In the genomic region with DNA sequence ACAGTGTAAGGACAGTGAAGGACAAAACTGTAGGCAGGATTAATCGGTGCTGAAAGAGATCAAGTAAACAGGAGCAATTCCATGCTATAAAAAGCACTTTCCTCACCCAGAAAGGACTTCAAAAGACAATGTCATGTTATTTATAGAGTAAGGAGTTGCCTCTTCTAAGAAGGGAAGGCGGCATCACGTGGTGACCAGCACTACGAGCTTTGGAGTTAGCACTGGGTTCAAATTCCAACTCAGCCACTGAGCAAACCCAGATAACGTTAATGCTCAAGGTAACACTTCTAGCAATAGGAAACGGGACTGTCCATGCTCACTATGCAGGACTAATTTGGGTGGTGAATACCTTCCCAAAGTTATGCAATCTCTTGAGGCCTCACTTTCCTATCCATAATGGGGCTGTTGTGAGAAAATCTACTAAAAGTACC, we compare ENCODE assay signal across 1 cellular context.
TF ChIP-seq lines count a peak whose summit lies in the region.

No MANE protein-coding gene starts in this region.

TF ChIP-seq in HepG2, 621 proteins besides CTCF, POLR2A, EP300 and RAD21 (continued from another document and continues in another):
- TF ChIP-seq KDM6A (CRISPR knock-in tag; IDR thresholded peaks at IDR 0.05; ENCODE audit: low read depth) (peak; percentile 74), SNAPC2 (CRISPR knock-in tag; IDR thresholded peaks at IDR 0.05) (no peak), RBAK (CRISPR knock-in tag; IDR thresholded peaks at IDR 0.05) (no peak), HMG20B (CRISPR knock-in tag; conservative IDR thresholded peaks at IDR 0.05) (peak; percentile 67; the same call in 1 of the 2 replicates), ZNF616 (CRISPR knock-in tag; IDR thresholded peaks at IDR 0.05; ENCODE audit: low read depth) (no peak), ZNF235 (CRISPR knock-in tag; IDR thresholded peaks at IDR 0.05; ENCODE audit: borderline replicate concordance) (peak; percentile 64; the same call in 1 of the 2 replicates), HOXD1 (CRISPR knock-in tag; IDR thresholded peaks at IDR 0.05) (no peak), SMARCC2 (IDR thresholded peaks at IDR 0.05) (no peak), NCOA2 (CRISPR knock-in tag; IDR thresholded peaks at IDR 0.05) (peak; percentile 87), ZNF331 (CRISPR knock-in tag; IDR thresholded peaks at IDR 0.05) (peak; percentile 73; the same call in 1 of the 2 replicates), ZNF264 (CRISPR knock-in tag; IDR thresholded peaks at IDR 0.05) (no peak), RBFOX2 (IDR thresholded peaks at IDR 0.05; ENCODE audit: low read depth, low read length) (peak; percentile 62), ZNF432 (CRISPR knock-in tag; IDR thresholded peaks at IDR 0.05; ENCODE audit: borderline replicate concordance) (no peak), ZNF724P (CRISPR knock-in tag; IDR thresholded peaks at IDR 0.05; ENCODE audit: borderline replicate concordance) (no peak), HOXA5 (CRISPR knock-in tag; IDR thresholded peaks at IDR 0.05) (peak; percentile 53; the same call in 1 of the 2 replicates), ZNF747 (CRISPR knock-in tag; IDR thresholded peaks at IDR 0.05; ENCODE audit: borderline replicate concordance) (peak; percentile 33; the same call in 1 of the 2 replicates), PPARG (CRISPR knock-in tag; conservative IDR thresholded peaks at IDR 0.05) (peak; percentile 55; the same call in 1 of the 2 replicates), KAT7 (CRISPR knock-in tag; IDR thresholded peaks at IDR 0.05; ENCODE audit: borderline replicate concordance) (peak; percentile 62; the same call in 1 of the 2 replicates), CCAR2 (optimal IDR thresholded peaks at IDR 0.05; ENCODE audit: low read depth, low read length) (no peak), ZBTB7A (CRISPR knock-in tag; IDR thresholded peaks at IDR 0.05) (no peak), TEAD3 (CRISPR knock-in tag; optimal IDR thresholded peaks at IDR 0.05; ENCODE audit: borderline replicate concordance) (peak; percentile 92), ATF7 (IDR thresholded peaks at IDR 0.05) (no peak), ATF7 (CRISPR knock-in tag; IDR thresholded peaks at IDR 0.05) (no peak), ZNF572 (CRISPR knock-in tag; IDR thresholded peaks at IDR 0.05) (no peak), NFYC (CRISPR knock-in tag; IDR thresholded peaks at IDR 0.05) (no peak; the same call in none of the 2 replicates), HOXA7 (CRISPR knock-in tag; IDR thresholded peaks at IDR 0.05) (no peak), MYC (CRISPR knock-in tag; IDR thresholded peaks at IDR 0.05; ENCODE audit: borderline replicate concordance) (peak; percentile 75), ZNF546 (CRISPR knock-in tag; conservative IDR thresholded peaks at IDR 0.05) (no peak), KDM4B (CRISPR knock-in tag; IDR thresholded peaks at IDR 0.05) (0 out of 2 replicates have a peak, but pooled peaks have one; percentile 49), PCBP1 (IDR thresholded peaks at IDR 0.05; ENCODE audit: borderline replicate concordance, low read depth, low read length) (no peak), SNRNP70 (IDR thresholded peaks at IDR 0.05; ENCODE audit: low read depth, low read length) (no peak), ZNF598 (CRISPR knock-in tag; IDR thresholded peaks at IDR 0.05; ENCODE audit: borderline replicate concordance) (no peak), ZNF615 (CRISPR knock-in tag; IDR thresholded peaks at IDR 0.05; ENCODE audit: borderline replicate concordance) (0 out of 2 replicates have a peak, but pooled peaks have one; percentile 46), ZNF792 (CRISPR knock-in tag; IDR thresholded peaks at IDR 0.05) (no peak; the same call in 1 of the 2 replicates), ZSCAN22 (CRISPR knock-in tag; IDR thresholded peaks at IDR 0.05) (no peak), NCOR1 (IDR thresholded peaks at IDR 0.05; ENCODE audit: borderline replicate concordance, low read length) (peak; percentile 96), ERF (CRISPR knock-in tag; IDR thresholded peaks at IDR 0.05) (0 out of 2 replicates have a peak, but pooled peaks have one; percentile 34)
- TF ChIP-seq, protein P1, sequence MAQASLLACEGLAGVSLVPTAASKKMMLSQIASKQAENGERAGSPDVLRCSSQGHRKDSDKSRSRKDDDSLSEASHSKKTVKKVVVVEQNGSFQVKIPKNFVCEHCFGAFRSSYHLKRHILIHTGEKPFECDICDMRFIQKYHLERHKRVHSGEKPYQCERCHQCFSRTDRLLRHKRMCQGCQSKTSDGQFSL (CRISPR knock-in tag; IDR thresholded peaks at IDR 0.05): no peak
- TF ChIP-seq, protein P2, sequence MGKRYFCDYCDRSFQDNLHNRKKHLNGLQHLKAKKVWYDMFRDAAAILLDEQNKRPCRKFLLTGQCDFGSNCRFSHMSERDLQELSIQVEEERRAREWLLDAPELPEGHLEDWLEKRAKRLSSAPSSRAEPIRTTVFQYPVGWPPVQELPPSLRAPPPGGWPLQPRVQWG (CRISPR knock-in tag; IDR thresholded peaks at IDR 0.05; ENCODE audit: borderline replicate concordance, low read depth): no peak
- TF ChIP-seq, protein P3, sequence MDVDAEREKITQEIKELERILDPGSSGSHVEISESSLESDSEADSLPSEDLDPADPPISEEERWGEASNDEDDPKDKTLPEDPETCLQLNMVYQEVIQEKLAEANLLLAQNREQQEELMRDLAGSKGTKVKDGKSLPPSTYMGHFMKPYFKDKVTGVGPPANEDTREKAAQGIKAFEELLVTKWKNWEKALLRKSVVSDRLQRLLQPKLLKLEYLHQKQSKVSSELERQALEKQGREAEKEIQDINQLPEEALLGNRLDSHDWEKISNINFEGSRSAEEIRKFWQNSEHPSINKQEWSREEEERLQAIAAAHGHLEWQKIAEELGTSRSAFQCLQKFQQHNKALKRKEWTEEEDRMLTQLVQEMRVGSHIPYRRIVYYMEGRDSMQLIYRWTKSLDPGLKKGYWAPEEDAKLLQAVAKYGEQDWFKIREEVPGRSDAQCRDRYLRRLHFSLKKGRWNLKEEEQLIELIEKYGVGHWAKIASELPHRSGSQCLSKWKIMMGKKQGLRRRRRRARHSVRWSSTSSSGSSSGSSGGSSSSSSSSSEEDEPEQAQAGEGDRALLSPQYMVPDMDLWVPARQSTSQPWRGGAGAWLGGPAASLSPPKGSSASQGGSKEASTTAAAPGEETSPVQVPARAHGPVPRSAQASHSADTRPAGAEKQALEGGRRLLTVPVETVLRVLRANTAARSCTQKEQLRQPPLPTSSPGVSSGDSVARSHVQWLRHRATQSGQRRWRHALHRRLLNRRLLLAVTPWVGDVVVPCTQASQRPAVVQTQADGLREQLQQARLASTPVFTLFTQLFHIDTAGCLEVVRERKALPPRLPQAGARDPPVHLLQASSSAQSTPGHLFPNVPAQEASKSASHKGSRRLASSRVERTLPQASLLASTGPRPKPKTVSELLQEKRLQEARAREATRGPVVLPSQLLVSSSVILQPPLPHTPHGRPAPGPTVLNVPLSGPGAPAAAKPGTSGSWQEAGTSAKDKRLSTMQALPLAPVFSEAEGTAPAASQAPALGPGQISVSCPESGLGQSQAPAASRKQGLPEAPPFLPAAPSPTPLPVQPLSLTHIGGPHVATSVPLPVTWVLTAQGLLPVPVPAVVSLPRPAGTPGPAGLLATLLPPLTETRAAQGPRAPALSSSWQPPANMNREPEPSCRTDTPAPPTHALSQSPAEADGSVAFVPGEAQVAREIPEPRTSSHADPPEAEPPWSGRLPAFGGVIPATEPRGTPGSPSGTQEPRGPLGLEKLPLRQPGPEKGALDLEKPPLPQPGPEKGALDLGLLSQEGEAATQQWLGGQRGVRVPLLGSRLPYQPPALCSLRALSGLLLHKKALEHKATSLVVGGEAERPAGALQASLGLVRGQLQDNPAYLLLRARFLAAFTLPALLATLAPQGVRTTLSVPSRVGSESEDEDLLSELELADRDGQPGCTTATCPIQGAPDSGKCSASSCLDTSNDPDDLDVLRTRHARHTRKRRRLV (CRISPR knock-in tag; IDR thresholded peaks at IDR 0.05): peak; percentile 75; the same call in 1 of the 2 replicates
- TF ChIP-seq, protein P4, sequence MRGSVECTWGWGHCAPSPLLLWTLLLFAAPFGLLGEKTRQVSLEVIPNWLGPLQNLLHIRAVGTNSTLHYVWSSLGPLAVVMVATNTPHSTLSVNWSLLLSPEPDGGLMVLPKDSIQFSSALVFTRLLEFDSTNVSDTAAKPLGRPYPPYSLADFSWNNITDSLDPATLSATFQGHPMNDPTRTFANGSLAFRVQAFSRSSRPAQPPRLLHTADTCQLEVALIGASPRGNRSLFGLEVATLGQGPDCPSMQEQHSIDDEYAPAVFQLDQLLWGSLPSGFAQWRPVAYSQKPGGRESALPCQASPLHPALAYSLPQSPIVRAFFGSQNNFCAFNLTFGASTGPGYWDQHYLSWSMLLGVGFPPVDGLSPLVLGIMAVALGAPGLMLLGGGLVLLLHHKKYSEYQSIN (CRISPR knock-in tag; IDR thresholded peaks at IDR 0.05; ENCODE audit: borderline replicate concordance): no peak
- TF ChIP-seq, protein P5, sequence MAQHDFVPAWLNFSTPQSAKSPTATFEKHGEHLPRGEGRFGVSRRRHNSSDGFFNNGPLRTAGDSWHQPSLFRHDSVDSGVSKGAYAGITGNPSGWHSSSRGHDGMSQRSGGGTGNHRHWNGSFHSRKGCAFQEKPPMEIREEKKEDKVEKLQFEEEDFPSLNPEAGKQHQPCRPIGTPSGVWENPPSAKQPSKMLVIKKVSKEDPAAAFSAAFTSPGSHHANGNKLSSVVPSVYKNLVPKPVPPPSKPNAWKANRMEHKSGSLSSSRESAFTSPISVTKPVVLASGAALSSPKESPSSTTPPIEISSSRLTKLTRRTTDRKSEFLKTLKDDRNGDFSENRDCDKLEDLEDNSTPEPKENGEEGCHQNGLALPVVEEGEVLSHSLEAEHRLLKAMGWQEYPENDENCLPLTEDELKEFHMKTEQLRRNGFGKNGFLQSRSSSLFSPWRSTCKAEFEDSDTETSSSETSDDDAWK (CRISPR knock-in tag; IDR thresholded peaks at IDR 0.05): no peak
- TF ChIP-seq, protein P6, sequence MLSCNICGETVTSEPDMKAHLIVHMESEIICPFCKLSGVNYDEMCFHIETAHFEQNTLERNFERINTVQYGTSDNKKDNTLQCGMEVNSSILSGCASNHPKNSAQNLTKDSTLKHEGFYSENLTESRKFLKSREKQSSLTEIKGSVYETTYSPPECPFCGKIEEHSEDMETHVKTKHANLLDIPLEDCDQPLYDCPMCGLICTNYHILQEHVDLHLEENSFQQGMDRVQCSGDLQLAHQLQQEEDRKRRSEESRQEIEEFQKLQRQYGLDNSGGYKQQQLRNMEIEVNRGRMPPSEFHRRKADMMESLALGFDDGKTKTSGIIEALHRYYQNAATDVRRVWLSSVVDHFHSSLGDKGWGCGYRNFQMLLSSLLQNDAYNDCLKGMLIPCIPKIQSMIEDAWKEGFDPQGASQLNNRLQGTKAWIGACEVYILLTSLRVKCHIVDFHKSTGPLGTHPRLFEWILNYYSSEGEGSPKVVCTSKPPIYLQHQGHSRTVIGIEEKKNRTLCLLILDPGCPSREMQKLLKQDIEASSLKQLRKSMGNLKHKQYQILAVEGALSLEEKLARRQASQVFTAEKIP (CRISPR knock-in tag; IDR thresholded peaks at IDR 0.05; ENCODE audit: borderline replicate concordance): no peak
- TF ChIP-seq, protein P7, sequence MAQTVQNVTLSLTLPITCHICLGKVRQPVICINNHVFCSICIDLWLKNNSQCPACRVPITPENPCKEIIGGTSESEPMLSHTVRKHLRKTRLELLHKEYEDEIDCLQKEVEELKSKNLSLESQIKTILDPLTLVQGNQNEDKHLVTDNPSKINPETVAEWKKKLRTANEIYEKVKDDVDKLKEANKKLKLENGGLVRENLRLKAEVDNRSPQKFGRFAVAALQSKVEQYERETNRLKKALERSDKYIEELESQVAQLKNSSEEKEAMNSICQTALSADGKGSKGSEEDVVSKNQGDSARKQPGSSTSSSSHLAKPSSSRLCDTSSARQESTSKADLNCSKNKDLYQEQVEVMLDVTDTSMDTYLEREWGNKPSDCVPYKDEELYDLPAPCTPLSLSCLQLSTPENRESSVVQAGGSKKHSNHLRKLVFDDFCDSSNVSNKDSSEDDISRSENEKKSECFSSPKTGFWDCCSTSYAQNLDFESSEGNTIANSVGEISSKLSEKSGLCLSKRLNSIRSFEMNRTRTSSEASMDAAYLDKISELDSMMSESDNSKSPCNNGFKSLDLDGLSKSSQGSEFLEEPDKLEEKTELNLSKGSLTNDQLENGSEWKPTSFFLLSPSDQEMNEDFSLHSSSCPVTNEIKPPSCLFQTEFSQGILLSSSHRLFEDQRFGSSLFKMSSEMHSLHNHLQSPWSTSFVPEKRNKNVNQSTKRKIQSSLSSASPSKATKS (CRISPR knock-in tag; IDR thresholded peaks at IDR 0.05): peak; percentile 88
- TF ChIP-seq, protein P8, sequence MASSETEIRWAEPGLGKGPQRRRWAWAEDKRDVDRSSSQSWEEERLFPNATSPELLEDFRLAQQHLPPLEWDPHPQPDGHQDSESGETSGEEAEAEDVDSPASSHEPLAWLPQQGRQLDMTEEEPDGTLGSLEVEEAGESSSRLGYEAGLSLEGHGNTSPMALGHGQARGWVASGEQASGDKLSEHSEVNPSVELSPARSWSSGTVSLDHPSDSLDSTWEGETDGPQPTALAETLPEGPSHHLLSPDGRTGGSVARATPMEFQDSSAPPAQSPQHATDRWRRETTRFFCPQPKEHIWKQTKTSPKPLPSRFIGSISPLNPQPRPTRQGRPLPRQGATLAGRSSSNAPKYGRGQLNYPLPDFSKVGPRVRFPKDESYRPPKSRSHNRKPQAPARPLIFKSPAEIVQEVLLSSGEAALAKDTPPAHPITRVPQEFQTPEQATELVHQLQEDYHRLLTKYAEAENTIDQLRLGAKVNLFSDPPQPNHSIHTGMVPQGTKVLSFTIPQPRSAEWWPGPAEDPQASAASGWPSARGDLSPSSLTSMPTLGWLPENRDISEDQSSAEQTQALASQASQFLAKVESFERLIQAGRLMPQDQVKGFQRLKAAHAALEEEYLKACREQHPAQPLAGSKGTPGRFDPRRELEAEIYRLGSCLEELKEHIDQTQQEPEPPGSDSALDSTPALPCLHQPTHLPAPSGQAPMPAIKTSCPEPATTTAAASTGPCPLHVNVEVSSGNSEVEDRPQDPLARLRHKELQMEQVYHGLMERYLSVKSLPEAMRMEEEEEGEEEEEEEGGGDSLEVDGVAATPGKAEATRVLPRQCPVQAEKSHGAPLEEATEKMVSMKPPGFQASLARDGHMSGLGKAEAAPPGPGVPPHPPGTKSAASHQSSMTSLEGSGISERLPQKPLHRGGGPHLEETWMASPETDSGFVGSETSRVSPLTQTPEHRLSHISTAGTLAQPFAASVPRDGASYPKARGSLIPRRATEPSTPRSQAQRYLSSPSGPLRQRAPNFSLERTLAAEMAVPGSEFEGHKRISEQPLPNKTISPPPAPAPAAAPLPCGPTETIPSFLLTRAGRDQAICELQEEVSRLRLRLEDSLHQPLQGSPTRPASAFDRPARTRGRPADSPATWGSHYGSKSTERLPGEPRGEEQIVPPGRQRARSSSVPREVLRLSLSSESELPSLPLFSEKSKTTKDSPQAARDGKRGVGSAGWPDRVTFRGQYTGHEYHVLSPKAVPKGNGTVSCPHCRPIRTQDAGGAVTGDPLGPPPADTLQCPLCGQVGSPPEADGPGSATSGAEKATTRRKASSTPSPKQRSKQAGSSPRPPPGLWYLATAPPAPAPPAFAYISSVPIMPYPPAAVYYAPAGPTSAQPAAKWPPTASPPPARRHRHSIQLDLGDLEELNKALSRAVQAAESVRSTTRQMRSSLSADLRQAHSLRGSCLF (CRISPR knock-in tag; IDR thresholded peaks at IDR 0.05; ENCODE audit: borderline replicate concordance): no peak
